In genomic region chr1:213138391-213138790, GRCh38 we compare ENCODE assay signal across 25 cellular contexts.
A peak's percentile ranks its signal among the peaks of the same experiment; 100 is the strongest.
DNase-seq lines count a peak whose midpoint lies in the region; ATAC-seq, FAIRE-seq and TF ChIP-seq lines count a peak whose summit lies in the region.
"Had no signal": no experiment of that assay in that cellular context is flagged by ENCODE, and none has a peak within 500 bp of the region (broad histone marks: within the 10 kb centered on the region; RNA-seq: fewer than 3 reads in every experiment).

No MANE protein-coding gene starts in this region.

- peaks cover 36% of the 10 kb centered on the region for H3K4me1 ChIP-seq in HepG2 (ENCODE audit: insufficient read depth, low read length)
- H3K4me1 ChIP-seq in right lobe of liver: peaks cover 0 to 22% (median 0%) of the 10 kb centered on the region in 4 donors
- peaks cover 22% of the 10 kb centered on the region for H3K4me1 ChIP-seq in psoas muscle
- H3K4me1 ChIP-seq: uterus had no signal

- TF ChIP-seq POLR2A in HepG2 (IDR thresholded peaks at IDR 0.05; ENCODE audit: insufficient read depth in 1 of 2, low read depth in 2 of 2, low read length in 2 of 2) (no peak), right lobe of liver (IDR thresholded peaks at IDR 0.05) (no peak)

- no peak overlapping the region for H3K9ac ChIP-seq in HepG2 (ENCODE audit: insufficient read depth, low read depth, low read length)

- CTCF ChIA-PET in HepG2 (lab: Yijun Ruan, JAX; ENCODE audit: low intra/inter-chr PET ratio, low total read pairs): no interaction called here

- no peaks in the 10 kb centered on the region for H3K36me3 ChIP-seq in HepG2 (replicated peaks in 1 of 2; ENCODE audit: control insufficient read depth in 1 of 2, insufficient read depth in 2 of 2, low read length in 2 of 2)
- H3K36me3 ChIP-seq in right lobe of liver: no peaks in the 10 kb centered on the region
- no peaks in the 10 kb centered on the region for H3K36me3 ChIP-seq in psoas muscle (ENCODE audit: insufficient read depth in 1 of 2, low read depth in 1 of 2)
- H3K36me3 ChIP-seq: thoracic aorta, uterus had no signal

- TF ChIP-seq RAD21 in HepG2 (CRISPR knock-in tag; IDR thresholded peaks at IDR 0.05): no peak

- H3K79me2 ChIP-seq in HepG2 (ENCODE audit: insufficient read depth, low read length): peaks cover 14% of the 10 kb centered on the region

- H3K4me3 ChIP-seq in HepG2 (replicated peaks in 1 of 3; ENCODE audit: insufficient read depth in 1 of 3, low read depth in 2 of 3, low read length in 3 of 3) (no peak overlapping the region; a peak in 1 of 6 replicates), right lobe of liver (no peak overlapping the region), psoas muscle (no peak overlapping the region)
- H3K4me3 ChIP-seq: dorsolateral prefrontal cortex, GM23338, thoracic aorta, uterus had no signal

- no peak for TF ChIP-seq CTCF in HepG2 (CRISPR knock-in tag; IDR thresholded peaks at IDR 0.05)
- no peak for TF ChIP-seq CTCF in right lobe of liver (IDR thresholded peaks at IDR 0.05)
- no peak for TF ChIP-seq CTCF in psoas muscle (IDR thresholded peaks at IDR 0.05)

- H3K27me3 ChIP-seq in HepG2 (ENCODE audit: control insufficient read depth in 1 of 2, insufficient read depth in 2 of 2, low read length in 2 of 2) (no peaks in the 10 kb centered on the region), right lobe of liver (no peaks in the 10 kb centered on the region), psoas muscle (ENCODE audit: insufficient read depth in 3 of 3, low read length in 2 of 3) (no peaks in the 10 kb centered on the region)
- H3K27me3 ChIP-seq: dorsolateral prefrontal cortex, uterus had no signal

- H3K4me2 ChIP-seq in HepG2 (ENCODE audit: low read depth, low read length): peak overlapping the region; percentile 13; the same call in 1 of the 2 replicates
- H3K4me2 ChIP-seq: GM23338 had no signal

- H4K20me1 ChIP-seq in HepG2 (ENCODE audit: insufficient read depth, low read length): no peaks in the 10 kb centered on the region

- H2AFZ ChIP-seq in HepG2 (ENCODE audit: low read length): no peak overlapping the region
- H2AFZ ChIP-seq: GM23338 had no signal

- in situ Hi-C loops in HepG2 (cut with HindIII; ENCODE audit: extremely low pct_ligation_motif_present, low pct_unique_long_range_greater_than_20kb): no loop called here

- intact Hi-C loops in HepG2 (cut with micrococcal nuclease; ENCODE audit: unreplicated experiment) (no loop called here), right lobe of liver (cut with DNase I) (no loop called here), psoas muscle (cut with DNase I) (no loop called here)

- H3K27ac ChIP-seq in HepG2 (ENCODE audit: extremely low read length, insufficient read depth, low read length) (peak overlapping the region; percentile 60), right lobe of liver (no peak overlapping the region), psoas muscle (no peak overlapping the region)
- H3K27ac ChIP-seq: dorsolateral prefrontal cortex, thoracic aorta, uterus had no signal

- BruUV-seq in HepG2 (replicated peaks; lab: Mats Ljungman, UMichigan): no TSS peak

- DNase-seq in HepG2 (ENCODE audit: low spot score) (peak; percentile 24), right lobe of liver (no peak), NCI-H345 treated with DMSO at 0.1 percent for 48 hours (lab: John Stamatoyannopoulos, UW; ENCODE audit: unreplicated experiment) (peak; percentile 12), SHP77 treated with DMSO at 0.1 percent for 48 hours (lab: John Stamatoyannopoulos, UW) (peak; percentile 30), foreskin melanocyte (no peak), nucleus accumbens (lab: John Stamatoyannopoulos, UW) (no peak), psoas muscle (no peak), NCI-H1436 (lab: John Stamatoyannopoulos, UW) (no peak)
- DNase-seq: 8988T; activated CD4-positive, alpha-beta T cell treated with anti-CD3 and anti-CD28 coated beads for 4 hours; activated gamma-delta T cell; activated naive CD8-positive, alpha-beta T cell treated with anti-CD3 and anti-CD28 coated beads, Interleukin-2, amount 50 U/mL, for 24 hours; activated T-cell treated with anti-CD3 and anti-CD28 coated beads, Interleukin-2, amount 50 U/mL, for 1 hour; CD4-positive, CD25-positive, alpha-beta regulatory T cell; dorsolateral prefrontal cortex; hypothalamus; immature natural killer cell; Kasumi-1; MV-4-11; NCI-H524 treated with DMSO at 0.1 percent for 48 hours; stimulated activated naive CD4-positive, alpha-beta T cell treated with Interleukin-2 at 50 U/mL for 16 hours; uterus had no signal

- WGBS in HepG2 (ENCODE audit: low lambda C conversion rate): 79% methylated on average over 4 of the region's 4 CpGs
- 85% methylated on average over 4 of the region's 4 CpGs for WGBS in right lobe of liver (ENCODE audit: insufficient coverage, low coverage, low lambda C conversion rate, missing lambda C conversion rate)
- WGBS in psoas muscle, 3 donors: 95 to 96% (median 96%) methylated on average over 4 of the region's 4 CpGs

- FAIRE-seq in HepG2 (lab: Jason Lieb, UNC): no peak

- ATAC-seq in HepG2: no peak; the same call in 1 of the 3 replicates
- no peak for ATAC-seq in right lobe of liver
- ATAC-seq in psoas muscle: no peak
- ATAC-seq: activated naive CD8-positive, alpha-beta T cell treated with anti-CD3 and anti-CD28 coated beads, Interleukin-2, amount 50 U/mL, for 24 hours; GM23338; left lobe of liver had no signal

- H3K9me3 ChIP-seq in HepG2 (ENCODE audit: low read length): no peaks in the 10 kb centered on the region
- no peaks in the 10 kb centered on the region for H3K9me3 ChIP-seq in right lobe of liver
- no peaks in the 10 kb centered on the region for H3K9me3 ChIP-seq in psoas muscle
- H3K9me3 ChIP-seq: thoracic aorta, uterus had no signal

- POLR2A ChIA-PET in HepG2 (lab: Yijun Ruan, JAX): no interaction called here

- TF ChIP-seq EP300 in HepG2 (IDR thresholded peaks at IDR 0.05; ENCODE audit: low read depth in 2 of 2, low read length in 2 of 2) (no peak), HepG2 (CRISPR knock-in tag; IDR thresholded peaks at IDR 0.05; ENCODE audit: borderline replicate concordance) (no peak)

TF ChIP-seq in HepG2, 621 proteins besides CTCF, POLR2A, EP300 and RAD21:
- TF ChIP-seq SOX13 (IDR thresholded peaks at IDR 0.05) (0 out of 2 replicates have a peak, but pooled peaks have one; percentile 19), SOX13 (CRISPR knock-in tag; conservative IDR thresholded peaks at IDR 0.05 in 1 of 2, IDR thresholded peaks at IDR 0.05 in 1 of 2) (peak in 1 of 2 experiments; percentile 94; a peak in 2 of 4 replicates), SP140L (CRISPR knock-in tag; IDR thresholded peaks at IDR 0.05; ENCODE audit: borderline replicate concordance) (no peak), MEIS2 (CRISPR knock-in tag; IDR thresholded peaks at IDR 0.05) (no peak), MTF2 (CRISPR knock-in tag; IDR thresholded peaks at IDR 0.05; ENCODE audit: borderline replicate concordance) (no peak), SOX5 (CRISPR knock-in tag; IDR thresholded peaks at IDR 0.05; ENCODE audit: borderline replicate concordance) (peak; percentile 78), SAP130 (CRISPR knock-in tag; IDR thresholded peaks at IDR 0.05; ENCODE audit: low read depth) (0 out of 2 replicates have a peak, but pooled peaks have one; percentile 6), FOXP1 (IDR thresholded peaks at IDR 0.05) (no peak), FOXP1 (CRISPR knock-in tag; IDR thresholded peaks at IDR 0.05) (0 out of 2 replicates have a peak, but pooled peaks have one; percentile 20)

Comparison
In these comparisons a context has a peak if more than half of its experiments do, and no peak if none do; other contexts are left out.
1. DNase-seq: peak in HepG2 (single experiment), NCI-H345 treated with DMSO at 0.1 percent for 48 hours (single experiment) and SHP77 treated with DMSO at 0.1 percent for 48 hours (single experiment); none in right lobe of liver (0 of 3), foreskin melanocyte (single experiment), nucleus accumbens (0 of 56), psoas muscle (0 of 2) and NCI-H1436 (single experiment).